In the genomic region with DNA sequence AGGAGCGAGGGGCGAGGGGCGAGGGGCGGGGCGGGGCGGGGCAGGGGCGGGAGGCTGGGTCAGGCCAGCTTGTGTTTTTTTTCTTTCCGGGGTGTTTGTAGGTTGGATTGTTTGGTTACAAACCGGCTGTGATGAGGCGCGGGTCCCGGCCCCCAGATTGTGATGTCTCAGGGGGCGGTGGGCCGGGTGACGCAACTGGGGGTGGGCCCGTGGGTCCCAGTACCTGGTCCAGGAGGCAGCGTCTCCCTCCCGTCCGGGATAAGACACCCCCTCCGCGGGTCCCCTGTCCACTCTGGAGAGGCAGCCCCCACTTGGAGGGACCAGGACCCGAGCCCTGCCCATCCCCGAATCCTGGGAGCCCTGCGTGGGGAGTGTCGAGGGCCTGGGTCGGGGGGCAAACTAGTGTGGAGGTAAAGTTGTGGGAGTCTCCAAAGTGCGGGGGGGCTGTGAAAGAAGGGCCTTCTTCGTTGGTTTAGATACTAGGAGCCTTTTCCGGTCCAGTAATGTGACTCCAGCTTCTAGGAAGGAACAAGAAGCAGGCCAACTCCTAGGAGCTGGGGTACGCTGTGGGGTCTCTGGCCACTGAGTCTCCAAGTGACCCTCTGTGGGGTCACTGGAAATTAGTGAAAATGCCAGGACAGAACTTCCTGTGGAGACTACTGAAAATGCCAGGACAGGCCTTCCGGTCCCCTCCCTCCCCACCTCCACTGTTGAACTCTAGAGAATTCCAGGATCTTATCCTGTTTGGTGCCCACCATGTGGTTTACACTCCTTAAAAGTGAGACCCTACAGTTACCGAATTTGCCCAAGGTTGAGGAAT, we compare ENCODE assay signal across 8 cellular contexts. TPM values are rescaled to one million over a fixed set of nuclear protein-coding genes. Genes with fewer than 3 reads are reported as not detected.
DNase-seq lines count a peak whose midpoint lies in the region; ATAC-seq and TF ChIP-seq lines count a peak whose summit lies in the region.

No MANE protein-coding gene starts in this region.

- H3K27ac Mint-ChIP-seq in activated naive CD4-positive, alpha-beta T cell treated with anti-CD3 and anti-CD28 coated beads for 36 hours, result no peak overlapping the region
- no peak overlapping the region for H3K27ac Mint-ChIP-seq in activated CD8-positive, alpha-beta T cell treated with anti-CD3 and anti-CD28 coated beads for 36 hours

- peak overlapping the region; percentile 60 for H3K4me3 Mint-ChIP-seq in activated naive CD4-positive, alpha-beta T cell treated with anti-CD3 and anti-CD28 coated beads for 36 hours
- peak overlapping the region; percentile 56 for H3K4me3 Mint-ChIP-seq in activated CD8-positive, alpha-beta T cell treated with anti-CD3 and anti-CD28 coated beads for 36 hours

- no peaks in the 10 kb centered on the region for H3K9me3 Mint-ChIP-seq in activated naive CD4-positive, alpha-beta T cell treated with anti-CD3 and anti-CD28 coated beads for 36 hours
- H3K9me3 Mint-ChIP-seq in activated CD8-positive, alpha-beta T cell treated with anti-CD3 and anti-CD28 coated beads for 36 hours, result no peaks in the 10 kb centered on the region

- no peak for DNase-seq in activated naive CD4-positive, alpha-beta T cell treated with anti-CD3 and anti-CD28 coated beads for 36 hours
- DNase-seq in activated naive CD4-positive, alpha-beta T cell treated with Interleukin-2 at 50 U/mL for 16 hours, result no peak
- DNase-seq in activated CD8-positive, alpha-beta T cell treated with anti-CD3 and anti-CD28 coated beads for 36 hours, result no peak
- DNase-seq in substantia nigra (lab: John Stamatoyannopoulos, UW) (peak in 3 of 49 donors; percentile 35 to 45 (median 39)), posterior vena cava (ENCODE audit: low spot score) (no peak), RPMI8226 (no peak)

- intact Hi-C loops in activated naive CD4-positive, alpha-beta T cell treated with anti-CD3 and anti-CD28 coated beads for 36 hours (cut with micrococcal nuclease), result no loop called here
- intact Hi-C loops in activated CD8-positive, alpha-beta T cell treated with anti-CD3 and anti-CD28 coated beads for 36 hours (cut with micrococcal nuclease), result no loop called here
- intact Hi-C loops in posterior vena cava (cut with DNase I), result no loop called here

- H3K27ac ChIP-seq in substantia nigra (ENCODE audit: low read depth, low read length, poor library complexity, severe bottlenecking), result peak overlapping the region; percentile 66

- peak overlapping the region; percentile 28 for H3K4me3 ChIP-seq in iPS-11a (ENCODE audit: low read depth, low read length)

- H3K36me3 Mint-ChIP-seq in activated naive CD4-positive, alpha-beta T cell treated with anti-CD3 and anti-CD28 coated beads for 36 hours (ENCODE audit: low read depth), result no peaks in the 10 kb centered on the region
- no peaks in the 10 kb centered on the region for H3K36me3 Mint-ChIP-seq in activated CD8-positive, alpha-beta T cell treated with anti-CD3 and anti-CD28 coated beads for 36 hours (ENCODE audit: low read depth)

- no peak for TF ChIP-seq CTCF in activated CD8-positive, alpha-beta T cell treated with anti-CD3 and anti-CD28 coated beads for 36 hours (IDR thresholded peaks at IDR 0.05)

- ATAC-seq in activated CD8-positive, alpha-beta T cell treated with anti-CD3 and anti-CD28 coated beads for 36 hours, result no peak
- ATAC-seq in HG03095 (IDR thresholded peaks at IDR 0.05; ENCODE audit: unreplicated experiment), result no peak

- CTCF ChIA-PET in activated naive CD4-positive, alpha-beta T cell treated with anti-CD3 and anti-CD28 coated beads for 36 hours (lab: Charles Lee), result interaction anchor here (1.6 kb wide), 1 partner anchor 41 kb away, joined by 4 read pairs; no protein-coding TSS in a partner anchor
- CTCF ChIA-PET in activated CD8-positive, alpha-beta T cell treated with anti-CD3 and anti-CD28 coated beads for 36 hours (lab: Charles Lee), result no interaction called here

- peaks cover 24% of the 10 kb centered on the region for H3K27me3 Mint-ChIP-seq in activated naive CD4-positive, alpha-beta T cell treated with anti-CD3 and anti-CD28 coated beads for 36 hours (ENCODE audit: low read depth)
- peaks cover 28% of the 10 kb centered on the region for H3K27me3 Mint-ChIP-seq in activated CD8-positive, alpha-beta T cell treated with anti-CD3 and anti-CD28 coated beads for 36 hours

- POLR2A ChIA-PET in activated CD8-positive, alpha-beta T cell treated with anti-CD3 and anti-CD28 coated beads for 36 hours (lab: Charles Lee), result no interaction called here

- H3K4me1 Mint-ChIP-seq in activated naive CD4-positive, alpha-beta T cell treated with anti-CD3 and anti-CD28 coated beads for 36 hours (ENCODE audit: low read depth), result peaks cover 6% of the 10 kb centered on the region
- H3K4me1 Mint-ChIP-seq in activated CD8-positive, alpha-beta T cell treated with anti-CD3 and anti-CD28 coated beads for 36 hours (ENCODE audit: low read depth), result peaks cover 9% of the 10 kb centered on the region

RNA-seq across cellular contexts. Expression of gene CLMN, which starts 0.6 kb away (rescaled TPM):
- total RNA-seq in activated naive CD4-positive, alpha-beta T cell treated with anti-CD3 and anti-CD28 coated beads for 36 hours, result 1 to 10 TPM; 1.9 to 2.6 TPM
- total RNA-seq in activated CD8-positive, alpha-beta T cell treated with anti-CD3 and anti-CD28 coated beads for 36 hours, result under 1 TPM; 0.31 to 0.59 TPM
- 10 to 100 TPM in 1 of 2 donors, 1 to 10 TPM in 1; 9.4 to 11.1 TPM for total RNA-seq in posterior vena cava
